In the genomic region with DNA sequence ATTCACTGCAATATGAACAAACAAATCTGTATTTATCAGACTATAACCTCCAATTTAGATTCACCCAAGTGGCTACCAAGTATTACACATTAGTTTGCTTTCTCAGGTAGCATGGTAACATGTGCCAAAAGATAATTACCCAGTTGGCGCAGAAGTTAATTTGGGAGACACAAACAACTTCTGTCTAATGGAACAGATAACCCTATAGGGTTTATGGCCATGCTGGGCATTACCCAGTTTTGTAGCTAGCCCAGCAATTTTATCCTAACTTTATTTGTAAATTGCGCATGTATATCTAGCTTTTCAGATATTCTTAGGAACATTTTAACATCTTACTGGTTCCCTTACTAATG, we compare ENCODE assay signal across 8 cellular contexts. TPM values are rescaled to one million over a fixed set of nuclear protein-coding genes. Genes with fewer than 3 reads are reported as not detected.
DNase-seq lines count a peak whose midpoint lies in the region; ATAC-seq and TF ChIP-seq lines count a peak whose summit lies in the region.

No MANE protein-coding gene starts in this region.

- peaks cover 0 to 2% (median 0%) of the 10 kb centered on the region in 5 donors for H3K27me3 Mint-ChIP-seq in naive thymus-derived CD4-positive, alpha-beta T cell

- H3K9me3 ChIP-seq in naive thymus-derived CD4-positive, alpha-beta T cell (ENCODE audit: control insufficient read depth in 2 of 3, low read length in 3 of 3) = no peaks in the 10 kb centered on the region

- TF ChIP-seq CTCF in AG10803 (conservative IDR thresholded peaks at IDR 0.05; ENCODE audit: low read length) (no peak), LNCaP clone FGC (IDR thresholded peaks at IDR 0.05; ENCODE audit: control insufficient read depth, extremely low read depth, insufficient read depth) (no peak)

- intact Hi-C loops in naive thymus-derived CD4-positive, alpha-beta T cell (cut with micrococcal nuclease) = loop anchor here (1.0 to 5.0 kb wide), 5 partner anchors 57 to 1168 kb away; a partner anchor contains a TSS

- no peaks in the 10 kb centered on the region for H3K27me3 ChIP-seq in naive thymus-derived CD4-positive, alpha-beta T cell (ENCODE audit: control insufficient read depth in 2 of 2, insufficient read depth in 2 of 2, low read length in 2 of 2)

- H3K4me3 ChIP-seq in AG10803 (ENCODE audit: low read length) (peak overlapping the region; percentile 91), LNCaP clone FGC (ENCODE audit: low read depth, low read length) (peak overlapping the region; percentile 87)
- peak overlapping the region; percentile 84 for H3K4me3 ChIP-seq in naive thymus-derived CD4-positive, alpha-beta T cell (ENCODE audit: low read length)

- CTCF ChIA-PET in naive thymus-derived CD4-positive, alpha-beta T cell (lab: Charles Lee) = interaction anchor here (1.2 kb wide), 1 partner anchor 39 kb away, joined by 3 read pairs; a partner anchor contains a TSS

- no peak for ATAC-seq in naive thymus-derived CD4-positive, alpha-beta T cell
- no peak for ATAC-seq in HG03139 (IDR thresholded peaks at IDR 0.05; ENCODE audit: unreplicated experiment)
- no peak for ATAC-seq in GM19463 (IDR thresholded peaks at IDR 0.05; ENCODE audit: unreplicated experiment)

- H3K27ac ChIP-seq in naive thymus-derived CD4-positive, alpha-beta T cell (ENCODE audit: low read depth, low read length) = peak overlapping the region; percentile 86

- peak overlapping the region; percentile 96 to 99 (median 98) for H3K27ac Mint-ChIP-seq in naive thymus-derived CD4-positive, alpha-beta T cell

- peaks cover 22% of the 10 kb centered on the region in 2 donors for H3K4me1 ChIP-seq in naive thymus-derived CD4-positive, alpha-beta T cell (ENCODE audit: control insufficient read depth in 2 of 2, insufficient read depth in 2 of 2, low read length in 2 of 2)

- peaks cover 10 to 41% (median 26%) of the 10 kb centered on the region in 7 donors for H3K4me1 Mint-ChIP-seq in naive thymus-derived CD4-positive, alpha-beta T cell

- POLR2A ChIA-PET in naive thymus-derived CD4-positive, alpha-beta T cell (lab: Charles Lee) = interaction anchor here (0.6 to 2.4 kb wide), 5 partner anchors 26 to 1097 kb away, joined by 3 to 35 read pairs (median 4); a partner anchor contains a TSS

- DNase-seq in AG10803 (ENCODE audit: low read depth) (no peak), LNCaP clone FGC (ENCODE audit: low read depth) (no peak), dermis blood vessel endothelial cell (peak; percentile 12), NCI-H2081 (lab: John Stamatoyannopoulos, UW) (no peak), T1000 (lab: John Stamatoyannopoulos, UW) (no peak)
- peak in 1 of 9 donors; percentile 5 for DNase-seq in naive thymus-derived CD4-positive, alpha-beta T cell

- peaks cover 0 to 6% (median 0%) of the 10 kb centered on the region in 11 donors for H3K9me3 Mint-ChIP-seq in naive thymus-derived CD4-positive, alpha-beta T cell

- peaks cover 17 to 33% (median 31%) of the 10 kb centered on the region in 5 donors for H3K36me3 Mint-ChIP-seq in naive thymus-derived CD4-positive, alpha-beta T cell

- H3K4me3 Mint-ChIP-seq in naive thymus-derived CD4-positive, alpha-beta T cell = peak overlapping the region; percentile 93 to 98 (median 94)

- peaks cover 7 to 33% (median 15%) of the 10 kb centered on the region in 3 experiments for H3K36me3 ChIP-seq in naive thymus-derived CD4-positive, alpha-beta T cell (ENCODE audit: control insufficient read depth in 2 of 3, insufficient read depth in 3 of 3, low read length in 3 of 3)

RNA-seq across cellular contexts. Expression of a gene that starts 0.8 kb away (rescaled TPM):
- total RNA-seq in dermis blood vessel endothelial cell = 63.3 and 80.7 TPM in 2 replicates
- 10 to 100 TPM; 27.5 to 62.6 (median 47.9) TPM for total RNA-seq in naive thymus-derived CD4-positive, alpha-beta T cell
- polyA plus RNA-seq in naive thymus-derived CD4-positive, alpha-beta T cell = 10 to 100 TPM; 31.9 to 43.5 TPM

RNA-seq across cellular contexts. Expression of a gene that starts 39.2 kb away (rescaled TPM):
- 4.1 and 6.4 TPM in 2 replicates for total RNA-seq in dermis blood vessel endothelial cell
- 1 to 10 TPM; 5.5 to 9.8 (median 7.4) TPM for total RNA-seq in naive thymus-derived CD4-positive, alpha-beta T cell
- 10 to 100 TPM in 1 of 2 donors, 1 to 10 TPM in 1; 9.6 to 11.3 TPM for polyA plus RNA-seq in naive thymus-derived CD4-positive, alpha-beta T cell
